ENCODE assay signal across 8 cellular contexts in genomic region chr20:48094196-48094749, GRCh38.
"Had no signal": no experiment of that assay in that cellular context is flagged by ENCODE, and none has a peak within 500 bp of the region (broad histone marks: within the 10 kb centered on the region; RNA-seq: fewer than 3 reads in every experiment).

No MANE protein-coding gene starts in this region.

- DNase-seq: GM23248, GOT3, H7, HFFc6, IMR-90, KBM-7 had no signal

- H3K4me3 ChIP-seq: GM23248, HAP-1 had no signal

- H2AFZ ChIP-seq: GM23248 had no signal

- H3K4me1 ChIP-seq: HAP-1 had no signal

- H3K27ac ChIP-seq: GM23248 had no signal

- H3K36me3 ChIP-seq: HAP-1 had no signal

- H3K9ac ChIP-seq: GM23248 had no signal

- H3K9me3 ChIP-seq: HAP-1 had no signal

- ATAC-seq: HCT116 had no signal
